Comparison of ENCODE assay signal across 15 cellular contexts in genomic region chr18:70366670-70367069, GRCh38.
"Had no signal": no experiment of that assay in that cellular context is flagged by ENCODE, and none has a peak within 500 bp of the region (broad histone marks: within the 10 kb centered on the region; RNA-seq: fewer than 3 reads in every experiment).

No MANE protein-coding gene starts in this region.

- FAIRE-seq: bronchial epithelial cell, urothelium cell line had no signal

- H3K4me1 ChIP-seq: ascending aorta, tibial artery had no signal

- ATAC-seq: activated CD8-positive, alpha-beta memory T cell treated with anti-CD3 and anti-CD28 coated beads, Interleukin-2, amount 10 ng/mL, durations not matched to agents 7 days and 5 days; activated naive CD8-positive, alpha-beta T cell treated with anti-CD3 and anti-CD28 coated beads, Interleukin-2, amount 50 U/mL, for 24 hours; stimulated activated memory B cell treated with anti-CD40 and anti-IgM and Interleukin-4, amounts not matched to agents 10 μg/mL and 1 μg/mL and 100 μg/mL, for 72 hours; T-cell had no signal

- H3K4me3 ChIP-seq: ascending aorta, tibial artery had no signal

- H3K36me3 ChIP-seq: ascending aorta, tibial artery had no signal

- DNase-seq: activated CD4-positive, alpha-beta memory T cell treated with anti-CD3 and anti-CD28 coated beads for 36 hours; activated CD4-positive, CD25-positive, alpha-beta regulatory T cell treated with anti-CD3 and anti-CD28 coated beads, Interleukin-2, amount 50 U/mL, for 72 hours; activated CD8-positive, alpha-beta memory T cell treated with anti-CD3 and anti-CD28 coated beads, Interleukin-2, amount 10 ng/mL, durations not matched to agents 7 days and 5 days; activated naive CD4-positive, alpha-beta T cell treated with anti-CD3 and anti-CD28 coated beads for 36 hours; activated naive CD8-positive, alpha-beta T cell treated with anti-CD3 and anti-CD28 coated beads, Interleukin-2, amount 50 U/mL, for 24 hours; activated T-cell treated with anti-CD3 and anti-CD28 coated beads, Interleukin-2, amount 50 U/mL, for 1 hour; erythroblast; hippocampal formation; T-cell; T-helper 9 cell; tibial artery had no signal

- H3K27ac ChIP-seq: ascending aorta, tibial artery had no signal

- H3K9me3 ChIP-seq: ascending aorta, tibial artery had no signal

- H3K27me3 ChIP-seq: ascending aorta, tibial artery had no signal
